12 cellular contexts compared by ENCODE assay signal in the genomic region with DNA sequence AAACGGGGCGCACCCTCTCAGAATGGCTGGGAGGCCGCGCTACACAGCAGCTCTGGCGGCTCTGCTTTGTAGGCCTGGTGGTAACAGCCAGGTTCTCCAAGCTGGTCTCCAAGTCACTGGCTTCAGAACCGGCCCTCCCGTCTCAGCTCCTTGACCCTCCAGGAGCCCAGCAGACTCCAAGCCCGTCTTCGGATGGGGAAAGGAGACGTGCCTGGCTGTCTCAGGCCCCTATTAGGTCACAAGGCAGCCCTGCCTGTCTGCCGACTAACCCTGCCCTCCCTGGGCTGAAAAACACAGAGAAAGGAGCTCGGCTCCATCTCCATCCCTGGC. TPM values are rescaled to one million over a fixed set of nuclear protein-coding genes. Genes with fewer than 3 reads are reported as not detected.
A peak's percentile ranks its signal among the peaks of the same experiment; 100 is the strongest.
DNase-seq lines count a peak whose midpoint lies in the region; ATAC-seq and TF ChIP-seq lines count a peak whose summit lies in the region.
"Had no signal": no experiment of that assay in that cellular context is flagged by ENCODE, and none has a peak within 500 bp of the region (broad histone marks: within the 10 kb centered on the region; RNA-seq: fewer than 3 reads in every experiment).

No MANE protein-coding gene starts in this region.

- H3K36me3 Mint-ChIP-seq in activated CD4-positive, alpha-beta T cell treated with anti-CD3 and anti-CD28 coated beads, Interleukin-2, amount 10 ng/mL, durations not matched to agents 24 days and 14 days (ENCODE audit: low read depth) = peaks cover 25% of the 10 kb centered on the region
- H3K36me3 Mint-ChIP-seq in activated CD4-positive, alpha-beta memory T cell treated with anti-CD3 and anti-CD28 coated beads, Interleukin-2, amount 10 ng/mL, durations not matched to agents 7 days and 5 days (ENCODE audit: low read depth) = peaks cover 26% of the 10 kb centered on the region

- H3K36me3 ChIP-seq in esophagus squamous epithelium = peaks cover 26 to 52% (median 32%) of the 10 kb centered on the region in 3 donors
- H3K36me3 ChIP-seq in smooth muscle cell (ENCODE audit: low read depth) = no peaks in the 10 kb centered on the region

- H4K20me1 ChIP-seq in smooth muscle cell (ENCODE audit: low read depth) = peaks cover 51% of the 10 kb centered on the region

- H3K4me1 Mint-ChIP-seq in activated CD4-positive, alpha-beta T cell treated with anti-CD3 and anti-CD28 coated beads, Interleukin-2, amount 10 ng/mL, durations not matched to agents 24 days and 14 days = peaks cover 16% of the 10 kb centered on the region
- H3K4me1 Mint-ChIP-seq in activated CD4-positive, alpha-beta memory T cell treated with anti-CD3 and anti-CD28 coated beads, Interleukin-2, amount 10 ng/mL, durations not matched to agents 7 days and 5 days = peaks cover 25% of the 10 kb centered on the region

- peak overlapping the region in 3 of 4 donors; percentile 30 to 64 (median 54) for H3K27ac ChIP-seq in esophagus squamous epithelium
- peak overlapping the region; percentile 16 for H3K27ac ChIP-seq in smooth muscle cell (ENCODE audit: low read depth)
- H3K27ac ChIP-seq: heart left ventricle had no signal

- H3K4me3 Mint-ChIP-seq in activated CD4-positive, alpha-beta T cell treated with anti-CD3 and anti-CD28 coated beads, Interleukin-2, amount 10 ng/mL, durations not matched to agents 24 days and 14 days = peak overlapping the region; percentile 90
- peak overlapping the region; percentile 81 for H3K4me3 Mint-ChIP-seq in activated CD4-positive, alpha-beta memory T cell treated with anti-CD3 and anti-CD28 coated beads, Interleukin-2, amount 10 ng/mL, durations not matched to agents 7 days and 5 days

- no peak for TF ChIP-seq POLR2A in esophagus squamous epithelium (IDR thresholded peaks at IDR 0.05)

- CTCF ChIA-PET in activated CD4-positive, alpha-beta memory T cell treated with anti-CD3 and anti-CD28 coated beads, Interleukin-2, amount 10 ng/mL, durations not matched to agents 7 days and 5 days (lab: Charles Lee) = interaction anchor here (0.6 to 7.5 kb wide), 4 partner anchors 14 to 144 kb away, joined by 3 to 51 read pairs (median 8); partner anchors contain the start of gene NTMT1

- no peak overlapping the region for H2AFZ ChIP-seq in smooth muscle cell (ENCODE audit: low read depth)

- H3K27me3 Mint-ChIP-seq in activated CD4-positive, alpha-beta T cell treated with anti-CD3 and anti-CD28 coated beads, Interleukin-2, amount 10 ng/mL, durations not matched to agents 24 days and 14 days = no peaks in the 10 kb centered on the region
- no peaks in the 10 kb centered on the region for H3K27me3 Mint-ChIP-seq in activated CD4-positive, alpha-beta memory T cell treated with anti-CD3 and anti-CD28 coated beads, Interleukin-2, amount 10 ng/mL, durations not matched to agents 7 days and 5 days

- peaks cover 5% of the 10 kb centered on the region for H3F3A ChIP-seq in smooth muscle cell (ENCODE audit: low read depth)

- POLR2A ChIA-PET in activated CD4-positive, alpha-beta memory T cell treated with anti-CD3 and anti-CD28 coated beads, Interleukin-2, amount 10 ng/mL, durations not matched to agents 7 days and 5 days (lab: Charles Lee) = interaction anchor here (5.9 kb wide), 1 partner anchor 14 kb away, joined by 44 read pairs; the partner anchor contains the start of gene NTMT1

- intact Hi-C loops in activated CD4-positive, alpha-beta T cell treated with anti-CD3 and anti-CD28 coated beads, Interleukin-2, amount 10 ng/mL, durations not matched to agents 24 days and 14 days (cut with micrococcal nuclease) = loop anchor here (2.0 to 5.0 kb wide), 2 partner anchors 13 to 88 kb away; partner anchors contain the start of gene NTMT1
- intact Hi-C loops in esophagus squamous epithelium (cut with DNase I) = loop anchor here (10.0 kb wide), 1 partner anchor 95 kb away; no protein-coding TSS in a partner anchor

- H3K4me1 ChIP-seq in esophagus squamous epithelium (peaks cover 18 to 59% (median 32%) of the 10 kb centered on the region in 3 donors), smooth muscle cell (ENCODE audit: low read depth) (peaks cover 8% of the 10 kb centered on the region)

- WGBS in esophagus squamous epithelium, 2 donors = 52 to 95% methylated on average over 3 to 7 of the region's 12 CpGs
- 92% methylated on average over 12 of the region's 12 CpGs for WGBS in smooth muscle cell (ENCODE audit: low lambda C conversion rate)

- TF ChIP-seq CTCF in esophagus squamous epithelium (IDR thresholded peaks at IDR 0.05) (no peak), smooth muscle cell (IDR thresholded peaks at IDR 0.05; ENCODE audit: borderline replicate concordance, insufficient read depth, poor library complexity, severe bottlenecking) (no peak)

- ATAC-seq in GM21825 (IDR thresholded peaks at IDR 0.05; ENCODE audit: unreplicated experiment) = no peak
- ATAC-seq: heart left ventricle had no signal

- H3K9me3 Mint-ChIP-seq in activated CD4-positive, alpha-beta T cell treated with anti-CD3 and anti-CD28 coated beads, Interleukin-2, amount 10 ng/mL, durations not matched to agents 24 days and 14 days = no peaks in the 10 kb centered on the region
- H3K9me3 Mint-ChIP-seq in activated CD4-positive, alpha-beta memory T cell treated with anti-CD3 and anti-CD28 coated beads, Interleukin-2, amount 10 ng/mL, durations not matched to agents 7 days and 5 days = no peaks in the 10 kb centered on the region

- H3K4me2 ChIP-seq in smooth muscle cell = no peak overlapping the region

- H3K27me3 ChIP-seq in esophagus squamous epithelium (no peaks in the 10 kb centered on the region), smooth muscle cell (ENCODE audit: low read depth) (no peaks in the 10 kb centered on the region)
- H3K27me3 ChIP-seq: heart left ventricle had no signal

- no peak for DNase-seq in activated CD4-positive, alpha-beta T cell treated with anti-CD3 and anti-CD28 coated beads, Interleukin-2, amount 10 ng/mL, durations not matched to agents 24 days and 14 days
- DNase-seq in activated CD4-positive, alpha-beta T cell treated with anti-CD3 and anti-CD28 coated beads, Interleukin-2, amount 50 U/mL, for 4 hours = no peak
- DNase-seq in activated CD4-positive, alpha-beta memory T cell treated with anti-CD3 and anti-CD28 coated beads, Interleukin-2, amount 10 ng/mL, durations not matched to agents 7 days and 5 days = no peak
- DNase-seq in esophagus squamous epithelium (lab: John Stamatoyannopoulos, UW) = no peak
- DNase-seq in smooth muscle cell (lab: John Stamatoyannopoulos, UW; ENCODE audit: unreplicated experiment) = no peak
- DNase-seq in AG20443 (ENCODE audit: low spot score) = no peak
- DNase-seq in NCI-H2029 treated with DMSO at 0.1 percent for 48 hours (lab: John Stamatoyannopoulos, UW) = no peak
- DNase-seq: ACHN, heart left ventricle, NCI-H1930 had no signal

- no peak overlapping the region for H3K27ac Mint-ChIP-seq in activated CD4-positive, alpha-beta T cell treated with anti-CD3 and anti-CD28 coated beads, Interleukin-2, amount 10 ng/mL, durations not matched to agents 24 days and 14 days
- no peak overlapping the region for H3K27ac Mint-ChIP-seq in activated CD4-positive, alpha-beta memory T cell treated with anti-CD3 and anti-CD28 coated beads, Interleukin-2, amount 10 ng/mL, durations not matched to agents 7 days and 5 days

- H3K9me3 ChIP-seq in esophagus squamous epithelium (no peaks in the 10 kb centered on the region), smooth muscle cell (replicated peaks; ENCODE audit: low read depth) (no peaks in the 10 kb centered on the region)
- H3K9me3 ChIP-seq: heart left ventricle had no signal

- peak overlapping the region in 1 of 4 donors; percentile 90 for H3K4me3 ChIP-seq in esophagus squamous epithelium
- no peak overlapping the region for H3K4me3 ChIP-seq in smooth muscle cell

- peaks cover 27% of the 10 kb centered on the region for H3K79me2 ChIP-seq in smooth muscle cell (ENCODE audit: low read depth)

- no peak overlapping the region for H3K9ac ChIP-seq in smooth muscle cell (ENCODE audit: low read depth)

RNA-seq across cellular contexts. Expression of gene ASB6, which starts 2.2 kb away (rescaled TPM):
- 21.9 and 22.7 TPM in 2 replicates for total RNA-seq in activated CD4-positive, alpha-beta T cell treated with anti-CD3 and anti-CD28 coated beads, Interleukin-2, amount 10 ng/mL, durations not matched to agents 24 days and 14 days
- total RNA-seq in activated CD4-positive, alpha-beta memory T cell treated with anti-CD3 and anti-CD28 coated beads, Interleukin-2, amount 10 ng/mL, durations not matched to agents 7 days and 5 days = 10 to 100 TPM; 22.5 to 23.4 TPM
- 10 to 100 TPM; 15.4 to 22.5 (median 17.6) TPM for total RNA-seq in esophagus squamous epithelium
- total RNA-seq in smooth muscle cell = 10.9 and 13.8 TPM in 2 replicates
- 22.2 and 26.0 TPM in 2 replicates for polyA plus RNA-seq in smooth muscle cell

RNA-seq across cellular contexts. Expression of gene NTMT1, which starts 13.8 kb away (rescaled TPM):
- total RNA-seq in activated CD4-positive, alpha-beta T cell treated with anti-CD3 and anti-CD28 coated beads, Interleukin-2, amount 10 ng/mL, durations not matched to agents 24 days and 14 days = 72.0 and 72.4 TPM in 2 replicates
- 10 to 100 TPM; 34.2 to 38.7 TPM for total RNA-seq in activated CD4-positive, alpha-beta memory T cell treated with anti-CD3 and anti-CD28 coated beads, Interleukin-2, amount 10 ng/mL, durations not matched to agents 7 days and 5 days
- total RNA-seq in esophagus squamous epithelium (10 to 100 TPM; 14.0 to 17.6 (median 16.0) TPM), smooth muscle cell (24.7 and 42.9 TPM in 2 replicates)
- polyA plus RNA-seq in smooth muscle cell = 118 and 129 TPM in 2 replicates

RNA-seq across cellular contexts. Expression of gene C9orf50, which starts 18.8 kb away (rescaled TPM):
- not detected in 2 replicates for total RNA-seq in activated CD4-positive, alpha-beta T cell treated with anti-CD3 and anti-CD28 coated beads, Interleukin-2, amount 10 ng/mL, durations not matched to agents 24 days and 14 days
- not detected for total RNA-seq in activated CD4-positive, alpha-beta memory T cell treated with anti-CD3 and anti-CD28 coated beads, Interleukin-2, amount 10 ng/mL, durations not matched to agents 7 days and 5 days
- total RNA-seq in esophagus squamous epithelium (not detected), smooth muscle cell (not detected in 2 replicates)
- 0.59 TPM in 1 of 2 replicates, not detected in the other for polyA plus RNA-seq in smooth muscle cell
- total RNA-seq: H1, heart left ventricle had no signal
- polyA plus RNA-seq: H1, heart left ventricle had no signal

RNA-seq across cellular contexts. Expression of gene PRRX2, which starts 25.7 kb away (rescaled TPM):
- 3.4 and 3.8 TPM in 2 replicates for total RNA-seq in activated CD4-positive, alpha-beta T cell treated with anti-CD3 and anti-CD28 coated beads, Interleukin-2, amount 10 ng/mL, durations not matched to agents 24 days and 14 days
- not detected for total RNA-seq in activated CD4-positive, alpha-beta memory T cell treated with anti-CD3 and anti-CD28 coated beads, Interleukin-2, amount 10 ng/mL, durations not matched to agents 7 days and 5 days
- 1 to 10 TPM in 3 of 4 donors, under 1 TPM in 1; 0.82 to 3.8 (median 2.3) TPM for total RNA-seq in esophagus squamous epithelium
- 59.9 and 87.7 TPM in 2 replicates for total RNA-seq in smooth muscle cell
- polyA plus RNA-seq in smooth muscle cell = 180 and 234 TPM in 2 replicates
